ENCODE assay signal across 11 cellular contexts in genomic region chr7:47757946-47758371, GRCh38.
DNase-seq lines count a peak whose midpoint lies in the region; ATAC-seq and TF ChIP-seq lines count a peak whose summit lies in the region.
"Had no signal": no experiment of that assay in that cellular context is flagged by ENCODE, and none has a peak within 500 bp of the region (broad histone marks: within the 10 kb centered on the region; RNA-seq: fewer than 3 reads in every experiment).

No MANE protein-coding gene starts in this region.

- intact Hi-C loops in left lung (cut with DNase I) = no loop called here

- TF ChIP-seq CTCF in left lung (IDR thresholded peaks at IDR 0.05) = no peak

- H3K36me3 ChIP-seq in left lung (no peaks in the 10 kb centered on the region), subcutaneous abdominal adipose tissue (ENCODE audit: control insufficient read depth in 5 of 5, insufficient read depth in 5 of 5, low read length in 5 of 5) (no peaks in the 10 kb centered on the region)

- H3K4me1 Mint-ChIP-seq in activated naive CD8-positive, alpha-beta T cell treated with anti-CD3 and anti-CD28 coated beads for 36 hours = no peaks in the 10 kb centered on the region

- peak; percentile 83 for DNase-seq in HCEC 1CT
- peak; percentile 38 to 60 for DNase-seq in T47D (ENCODE audit: low read depth in 1 of 2, low spot score in 1 of 2)
- peak in 1 of 2 donors; percentile 64 for DNase-seq in left lung
- DNase-seq in activated naive CD8-positive, alpha-beta T cell treated with anti-CD3 and anti-CD28 coated beads for 36 hours = no peak
- no peak for DNase-seq in activated CD4-positive, alpha-beta T cell treated with anti-CD3 and anti-CD28 coated beads for 48 hours
- DNase-seq: H7, KG1 had no signal

- H3K4me3 Mint-ChIP-seq in activated naive CD8-positive, alpha-beta T cell treated with anti-CD3 and anti-CD28 coated beads for 36 hours = no peak overlapping the region

- H3K9me3 ChIP-seq in left lung (no peaks in the 10 kb centered on the region), subcutaneous abdominal adipose tissue (ENCODE audit: control insufficient read depth in 5 of 5, low read length in 5 of 5) (no peaks in the 10 kb centered on the region)

- in situ Hi-C loops in T47D (cut with HindIII; ENCODE audit: low pct_unique_long_range_greater_than_20kb, low sequenced_read_pairs) = no loop called here

- H3K9ac ChIP-seq in subcutaneous abdominal adipose tissue (ENCODE audit: low read length in 5 of 5) = peak overlapping the region in 1 of 5 donors; percentile 46

- H3K27ac ChIP-seq in left lung (peak overlapping the region; percentile 37 to 49), subcutaneous abdominal adipose tissue (ENCODE audit: low read depth, low read length) (peak overlapping the region; percentile 55)

- H3K4me3 ChIP-seq in left lung (no peak overlapping the region), subcutaneous abdominal adipose tissue (ENCODE audit: low read depth in 1 of 5, low read length in 5 of 5) (peak overlapping the region in 1 of 5 donors; percentile 36)

- H3K4me1 ChIP-seq in left lung (no peaks in the 10 kb centered on the region), subcutaneous abdominal adipose tissue (ENCODE audit: control insufficient read depth in 5 of 5, insufficient read depth in 5 of 5, low read length in 5 of 5) (peaks cover 2 to 16% (median 12%) of the 10 kb centered on the region in 5 donors)

- H3K9me3 Mint-ChIP-seq in activated naive CD8-positive, alpha-beta T cell treated with anti-CD3 and anti-CD28 coated beads for 36 hours = no peaks in the 10 kb centered on the region
- H3K9me3 Mint-ChIP-seq: activated T-helper 2 cell treated with anti-CD3 and anti-CD28 coated beads, Interferon-gamma antibody, Interleukin-2, Interleukin-4, amounts not matched to agents 10 μg/mL and 5 μg/mL and 100 μg/mL, durations not matched to agents 14 hours and 24 hours and 36 hours had no signal

- no peaks in the 10 kb centered on the region for H3K27me3 ChIP-seq in left lung
- no peaks in the 10 kb centered on the region for H3K27me3 ChIP-seq in subcutaneous abdominal adipose tissue (ENCODE audit: control insufficient read depth in 5 of 5, insufficient read depth in 4 of 5, low read length in 5 of 5)

- ATAC-seq in left lung (peak; percentile 88), GM18873 (IDR thresholded peaks at IDR 0.05; ENCODE audit: low FRiP score, unreplicated experiment) (no peak), GM21360 (IDR thresholded peaks at IDR 0.05; ENCODE audit: unreplicated experiment) (no peak)

- peaks cover 14% of the 10 kb centered on the region for H3K27me3 Mint-ChIP-seq in activated naive CD8-positive, alpha-beta T cell treated with anti-CD3 and anti-CD28 coated beads for 36 hours

- no peaks in the 10 kb centered on the region for H3K36me3 Mint-ChIP-seq in activated naive CD8-positive, alpha-beta T cell treated with anti-CD3 and anti-CD28 coated beads for 36 hours

- no peak overlapping the region for H3K27ac Mint-ChIP-seq in activated naive CD8-positive, alpha-beta T cell treated with anti-CD3 and anti-CD28 coated beads for 36 hours
- H3K27ac Mint-ChIP-seq: activated T-helper 2 cell treated with anti-CD3 and anti-CD28 coated beads, Interferon-gamma antibody, Interleukin-2, Interleukin-4, amounts not matched to agents 10 μg/mL and 5 μg/mL and 100 μg/mL, durations not matched to agents 14 hours and 24 hours and 36 hours had no signal

Comparison
In these comparisons a context has a peak if more than half of its experiments do, and no peak if none do; other contexts are left out.
1. DNase-seq: peak in HCEC 1CT (single experiment) and T47D (2 of 2); none in activated naive CD8-positive, alpha-beta T cell treated with anti-CD3 and anti-CD28 coated beads for 36 hours (single experiment) and activated CD4-positive, alpha-beta T cell treated with anti-CD3 and anti-CD28 coated beads for 48 hours (single experiment).